In the genomic region with DNA sequence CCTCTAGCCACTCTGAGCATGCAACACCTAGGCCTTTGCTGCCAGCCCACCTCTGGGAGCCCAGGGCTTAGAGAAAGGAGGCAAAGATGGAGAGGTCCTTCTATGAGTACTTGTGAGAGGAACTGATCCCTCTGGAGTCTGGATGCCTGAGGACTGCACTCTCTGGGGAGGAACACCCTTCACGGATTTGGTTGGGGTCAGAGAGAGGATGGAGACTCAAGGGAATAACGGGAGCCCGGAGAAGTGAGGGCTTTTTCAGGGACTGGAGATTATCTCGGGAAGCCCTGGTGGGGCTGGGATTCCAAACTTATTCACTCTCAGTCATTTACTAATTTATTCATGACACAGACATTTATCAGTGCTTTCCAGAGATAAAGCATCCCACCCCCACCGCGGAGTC, we compare ENCODE assay signal across 9 cellular contexts. TPM values are rescaled to one million over a fixed set of nuclear protein-coding genes. Genes with fewer than 3 reads are reported as not detected.
DNase-seq lines count a peak whose midpoint lies in the region; ATAC-seq, FAIRE-seq and TF ChIP-seq lines count a peak whose summit lies in the region.
"Had no signal": no experiment of that assay in that cellular context is flagged by ENCODE, and none has a peak within 500 bp of the region (broad histone marks: within the 10 kb centered on the region; RNA-seq: fewer than 3 reads in every experiment).

No MANE protein-coding gene starts in this region.

- H3K36me3 ChIP-seq in keratinocyte (ENCODE audit: control insufficient read depth in 2 of 2, extremely low read depth in 1 of 2, insufficient read depth in 2 of 2, low read length in 2 of 2) = peaks cover 0 to 10% of the 10 kb centered on the region in 2 experiments
- peaks cover 0 to 10% (median 5%) of the 10 kb centered on the region in 4 donors for H3K36me3 ChIP-seq in stomach

- dilution Hi-C loops in keratinocyte (cut with MboI; ENCODE audit: extremely low pct_ligation_motif_present, low sequenced_read_pairs) = no loop called here

- H3K9ac ChIP-seq in keratinocyte (ENCODE audit: control insufficient read depth, extremely low read depth, insufficient read depth, low read length) = peak overlapping the region; percentile 89

- H3K27ac ChIP-seq in keratinocyte (ENCODE audit: control insufficient read depth, insufficient read depth, low read length) = no peak overlapping the region
- peak overlapping the region in 4 of 5 donors; percentile 85 to 91 (median 86) for H3K27ac ChIP-seq in stomach

- H4K20me1 ChIP-seq in keratinocyte (ENCODE audit: control insufficient read depth, extremely low read depth, insufficient read depth, low read length) = no peaks in the 10 kb centered on the region

- no peaks in the 10 kb centered on the region for H3K9me1 ChIP-seq in keratinocyte (ENCODE audit: control insufficient read depth, extremely low read depth, insufficient read depth, low read length)

- H3K9me3 Mint-ChIP-seq in activated naive CD4-positive, alpha-beta T cell treated with anti-CD3 and anti-CD28 coated beads, Interleukin-2, amount 50 U/mL, for 72 hours = no peaks in the 10 kb centered on the region

- TF ChIP-seq CTCF in keratinocyte (optimal IDR thresholded peaks at IDR 0.05 in 1 of 3, IDR thresholded peaks at IDR 0.05 in 1 of 3, conservative IDR thresholded peaks at IDR 0.05 in 1 of 3; ENCODE audit: extremely low read depth in 1 of 3, insufficient read depth in 2 of 3, low read length in 3 of 3) (no peak), stomach (IDR thresholded peaks at IDR 0.05) (no peak)

- peak overlapping the region; percentile 55 to 91 for H3K27ac Mint-ChIP-seq in activated naive CD4-positive, alpha-beta T cell treated with anti-CD3 and anti-CD28 coated beads, Interleukin-2, amount 50 U/mL, for 72 hours

- ATAC-seq in activated naive CD4-positive, alpha-beta T cell treated with anti-CD3 and anti-CD28 coated beads, Interleukin-2, amount 50 U/mL, for 72 hours = no peak
- ATAC-seq in GM18861 (IDR thresholded peaks at IDR 0.05; ENCODE audit: unreplicated experiment) (no peak), HG02678 (IDR thresholded peaks at IDR 0.05; ENCODE audit: unreplicated experiment) (no peak)

- no peak for TF ChIP-seq EP300 in stomach (IDR thresholded peaks at IDR 0.05)

- no peak for FAIRE-seq in keratinocyte (lab: Jason Lieb, UNC)
- FAIRE-seq: A204.1 had no signal

- WGBS in stomach, 5 donors = 47 to 61% (median 54%) methylated on average over 6 of the region's 6 CpGs

- peaks cover 0 to 6% of the 10 kb centered on the region in 2 donors for H3K36me3 Mint-ChIP-seq in activated naive CD4-positive, alpha-beta T cell treated with anti-CD3 and anti-CD28 coated beads, Interleukin-2, amount 50 U/mL, for 72 hours

- DNase-seq in NCI-H345 treated with DMSO at 0.1 percent for 48 hours (lab: John Stamatoyannopoulos, UW; ENCODE audit: unreplicated experiment) (peak; percentile 55), NCI-H345 (lab: John Stamatoyannopoulos, UW) (no peak), keratinocyte (ENCODE audit: low read depth, low spot score) (no peak), stomach (no peak), islet precursor cell (no peak)
- no peak for DNase-seq in activated naive CD4-positive, alpha-beta T cell treated with anti-CD3 and anti-CD28 coated beads, Interleukin-2, amount 50 U/mL, for 72 hours (ENCODE audit: low spot score in 2 of 2)

- intact Hi-C loops in stomach (cut with DNase I; ENCODE audit: low total_unique reads) = no loop called here

- no peak for TF ChIP-seq POLR2A in stomach (IDR thresholded peaks at IDR 0.05)

- peak overlapping the region; percentile 71 for H2AFZ ChIP-seq in keratinocyte (ENCODE audit: control insufficient read depth, low read length)

- H3K4me1 ChIP-seq in keratinocyte (ENCODE audit: control insufficient read depth, extremely low read depth, insufficient read depth, low read length) = peaks cover 11% of the 10 kb centered on the region
- peaks cover 12 to 38% (median 37%) of the 10 kb centered on the region in 4 donors for H3K4me1 ChIP-seq in stomach

- H3K27me3 ChIP-seq in keratinocyte (ENCODE audit: control insufficient read depth, extremely low read depth, insufficient read depth, low read length) (no peaks in the 10 kb centered on the region), stomach (no peaks in the 10 kb centered on the region)

- peak overlapping the region; percentile 78 for H3K4me2 ChIP-seq in keratinocyte (ENCODE audit: control insufficient read depth, extremely low read depth, insufficient read depth, low read depth, low read length)

- peak overlapping the region in 1 of 3 experiments; percentile 80 for H3K4me3 ChIP-seq in keratinocyte (ENCODE audit: control insufficient read depth in 2 of 3, extremely low read depth in 1 of 3, insufficient read depth in 2 of 3, low read depth in 1 of 3, low read length in 3 of 3)
- H3K4me3 ChIP-seq in stomach = peak overlapping the region; percentile 75 to 93 (median 84)

- peaks cover 17% of the 10 kb centered on the region for H3K79me2 ChIP-seq in keratinocyte (ENCODE audit: control insufficient read depth, insufficient read depth, low read length)

- H3K9me3 ChIP-seq in keratinocyte (ENCODE audit: control insufficient read depth, low read depth, low read length) (no peaks in the 10 kb centered on the region), stomach (no peaks in the 10 kb centered on the region)

RNA-seq across cellular contexts. Expression of gene C1orf232, which starts 0.4 kb away (rescaled TPM):
- total RNA-seq in activated naive CD4-positive, alpha-beta T cell treated with anti-CD3 and anti-CD28 coated beads, Interleukin-2, amount 50 U/mL, for 72 hours = not detected
- polyA plus RNA-seq in keratinocyte (not detected in 3 replicates), stomach (not detected)
- polyA plus RNA-seq in keratinocyte (2011; ENCODE audit: low read depth) = not detected
- not detected in 2 replicates for polyA plus RNA-seq in keratinocyte (2011; cell fraction: cytosol; rRNA removed)
- polyA plus RNA-seq in keratinocyte (2011; cell fraction: nucleus; rRNA removed) = not detected in 2 replicates
- polyA plus RNA-seq in keratinocyte (2012; ENCODE audit: low replicate concordance) = not detected in 2 replicates
- polyA minus RNA-seq in keratinocyte = not detected in 3 replicates
- polyA minus RNA-seq in keratinocyte (2011; cell fraction: cytosol; rRNA and poly(A)+ RNA removed) = not detected
- not detected in 2 replicates for polyA minus RNA-seq in keratinocyte (2011; cell fraction: nucleus; rRNA and poly(A)+ RNA removed)
- not detected for total RNA-seq in stomach

RNA-seq across cellular contexts. Expression of gene ZNF593, which starts 0.5 kb away (rescaled TPM):
- 10 to 100 TPM; 23.0 to 34.4 TPM for total RNA-seq in activated naive CD4-positive, alpha-beta T cell treated with anti-CD3 and anti-CD28 coated beads, Interleukin-2, amount 50 U/mL, for 72 hours
- polyA plus RNA-seq in keratinocyte (26.0 to 45.2 TPM (median 28.1 TPM) in 3 replicates), stomach (100 to 1,000 TPM; 101 to 138 (median 133) TPM)
- polyA plus RNA-seq in keratinocyte (2011; ENCODE audit: low read depth) = 18.9 TPM
- 19.4 and 62.7 TPM in 2 replicates for polyA plus RNA-seq in keratinocyte (2011; cell fraction: cytosol; rRNA removed)
- 15.8 and 20.9 TPM in 2 replicates for polyA plus RNA-seq in keratinocyte (2011; cell fraction: nucleus; rRNA removed)
- polyA plus RNA-seq in keratinocyte (2012; ENCODE audit: low replicate concordance) = 34.1 and 57.9 TPM in 2 replicates
- 4.8 to 9.7 TPM (median 6.7 TPM) in 3 replicates for polyA minus RNA-seq in keratinocyte
- polyA minus RNA-seq in keratinocyte (2011; cell fraction: cytosol; rRNA and poly(A)+ RNA removed) = 38.4 TPM
- polyA minus RNA-seq in keratinocyte (2011; cell fraction: nucleus; rRNA and poly(A)+ RNA removed) = 7.1 and 7.9 TPM in 2 replicates
- 10 to 100 TPM in 4 of 5 donors, not detected in 1; 10.6 to 74.1 (median 39.3) TPM for total RNA-seq in stomach

RNA-seq across cellular contexts. Expression of gene ZNF593OS, which starts 2.4 kb away (rescaled TPM):
- not detected for total RNA-seq in activated naive CD4-positive, alpha-beta T cell treated with anti-CD3 and anti-CD28 coated beads, Interleukin-2, amount 50 U/mL, for 72 hours
- polyA plus RNA-seq in keratinocyte (0.15 TPM in 1 of 3 replicates, not detected in the others), stomach (under 1 TPM in 2 of 3 donors, not detected in 1; 0.30 to 0.76 TPM)
- polyA plus RNA-seq in keratinocyte (2011; ENCODE audit: low read depth) = not detected
- not detected in 2 replicates for polyA plus RNA-seq in keratinocyte (2011; cell fraction: cytosol; rRNA removed)
- not detected in 2 replicates for polyA plus RNA-seq in keratinocyte (2011; cell fraction: nucleus; rRNA removed)
- polyA plus RNA-seq in keratinocyte (2012; ENCODE audit: low replicate concordance) = 0.42 and 0.52 TPM in 2 replicates
- not detected in 3 replicates for polyA minus RNA-seq in keratinocyte
- not detected for polyA minus RNA-seq in keratinocyte (2011; cell fraction: cytosol; rRNA and poly(A)+ RNA removed)
- not detected in 2 replicates for polyA minus RNA-seq in keratinocyte (2011; cell fraction: nucleus; rRNA and poly(A)+ RNA removed)
- total RNA-seq in stomach = not detected

RNA-seq across cellular contexts. Expression of gene CNKSR1, which starts 8.1 kb away (rescaled TPM):
- total RNA-seq in activated naive CD4-positive, alpha-beta T cell treated with anti-CD3 and anti-CD28 coated beads, Interleukin-2, amount 50 U/mL, for 72 hours = 1 to 10 TPM; 2.0 to 3.5 TPM
- polyA plus RNA-seq in keratinocyte (10.6 to 20.2 TPM (median 12.8 TPM) in 3 replicates), stomach (10 to 100 TPM; 10.4 to 23.0 (median 13.3) TPM)
- 10.3 TPM for polyA plus RNA-seq in keratinocyte (2011; ENCODE audit: low read depth)
- 9.7 and 12.0 TPM in 2 replicates for polyA plus RNA-seq in keratinocyte (2011; cell fraction: cytosol; rRNA removed)
- polyA plus RNA-seq in keratinocyte (2011; cell fraction: nucleus; rRNA removed) = 77.0 and 91.7 TPM in 2 replicates
- polyA plus RNA-seq in keratinocyte (2012; ENCODE audit: low replicate concordance) = 20.3 and 20.9 TPM in 2 replicates
- 24.3 to 57.7 TPM (median 27.2 TPM) in 3 replicates for polyA minus RNA-seq in keratinocyte
- polyA minus RNA-seq in keratinocyte (2011; cell fraction: cytosol; rRNA and poly(A)+ RNA removed) = 20.3 TPM
- 31.7 and 44.1 TPM in 2 replicates for polyA minus RNA-seq in keratinocyte (2011; cell fraction: nucleus; rRNA and poly(A)+ RNA removed)
- total RNA-seq in stomach = 10 to 100 TPM; 13.6 to 70.3 (median 27.7) TPM

RNA-seq across cellular contexts. Expression of gene FAM110D, which starts 10.3 kb away (rescaled TPM):
- total RNA-seq in activated naive CD4-positive, alpha-beta T cell treated with anti-CD3 and anti-CD28 coated beads, Interleukin-2, amount 50 U/mL, for 72 hours = not detected
- polyA plus RNA-seq in keratinocyte (not detected in 3 replicates), stomach (1 to 10 TPM in 2 of 3 donors, under 1 TPM in 1; 1.00 to 2.7 (median 1.4) TPM)
- polyA plus RNA-seq in keratinocyte (2011; ENCODE audit: low read depth) = not detected
- not detected in 2 replicates for polyA plus RNA-seq in keratinocyte (2011; cell fraction: cytosol; rRNA removed)
- not detected in 2 replicates for polyA plus RNA-seq in keratinocyte (2011; cell fraction: nucleus; rRNA removed)
- not detected in 2 replicates for polyA plus RNA-seq in keratinocyte (2012; ENCODE audit: low replicate concordance)
- polyA minus RNA-seq in keratinocyte = not detected in 3 replicates
- not detected for polyA minus RNA-seq in keratinocyte (2011; cell fraction: cytosol; rRNA and poly(A)+ RNA removed)
- polyA minus RNA-seq in keratinocyte (2011; cell fraction: nucleus; rRNA and poly(A)+ RNA removed) = not detected in 2 replicates
- total RNA-seq in stomach = 10 to 100 TPM in 1 of 5 donors, 1 to 10 TPM in 1, not detected in 3; 1.3 to 15.6 TPM
